In the genomic region with DNA sequence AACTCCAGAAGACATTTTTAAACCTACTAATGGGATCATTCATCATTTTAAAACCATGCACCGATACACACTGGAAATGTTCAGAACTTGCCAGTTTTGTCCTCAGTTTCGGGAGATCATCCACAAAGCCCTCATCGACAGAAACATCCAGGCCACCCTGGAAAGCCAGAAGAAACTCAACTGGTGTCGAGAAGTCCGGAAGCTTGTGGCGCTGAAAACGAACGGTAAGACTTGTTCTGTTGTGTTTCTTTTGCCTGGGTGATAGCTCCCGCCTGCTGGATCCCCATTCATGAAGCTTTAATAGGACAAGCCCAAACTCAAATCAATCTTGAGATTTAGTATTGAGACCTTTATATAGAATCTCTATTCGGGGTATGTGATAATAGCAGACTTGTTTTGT, we compare ENCODE assay signal across 9 cellular contexts. TPM values are rescaled to one million over a fixed set of nuclear protein-coding genes. Genes with fewer than 3 reads are reported as not detected.
DNase-seq lines count a peak whose midpoint lies in the region; ATAC-seq and TF ChIP-seq lines count a peak whose summit lies in the region.
"Had no signal": no experiment of that assay in that cellular context is flagged by ENCODE, and none has a peak within 500 bp of the region (broad histone marks: within the 10 kb centered on the region; RNA-seq: fewer than 3 reads in every experiment).

No MANE protein-coding gene starts in this region.

- H3K4me3 Mint-ChIP-seq in stimulated activated naive CD8-positive, alpha-beta T cell treated with anti-CD3 and anti-CD28 coated beads, Interleukin-15, Interleukin-2, amounts not matched to agents 100 ng/mL and 50 ng/mL, for 24 hours = peak overlapping the region; percentile 95

- H3K27ac ChIP-seq in breast epithelium = peak overlapping the region; percentile 49 to 66
- H3K27ac ChIP-seq in muscle layer of duodenum (ENCODE audit: low read length) = peak overlapping the region; percentile 22
- H3K27ac ChIP-seq: C4-2B had no signal

- H3K4me3 ChIP-seq in breast epithelium (peak overlapping the region; percentile 23 to 85 (median 32)), muscle layer of duodenum (ENCODE audit: low read depth in 1 of 2, low read length in 2 of 2) (peak overlapping the region; percentile 34 to 86)

- no peak for DNase-seq in stimulated activated naive CD8-positive, alpha-beta T cell treated with anti-CD3 and anti-CD28 coated beads, Interleukin-15, Interleukin-2, amounts not matched to agents 100 U/mL and 50 U/mL, for 24 hours
- no peak for DNase-seq in breast epithelium (ENCODE audit: low spot score in 2 of 2)
- DNase-seq in SW 1271 (lab: John Stamatoyannopoulos, UW) = no peak

- no peaks in the 10 kb centered on the region for H3K27me3 ChIP-seq in breast epithelium
- no peaks in the 10 kb centered on the region for H3K27me3 ChIP-seq in muscle layer of duodenum (ENCODE audit: low read depth, low read length)

- H3K4me1 ChIP-seq in breast epithelium (no peaks in the 10 kb centered on the region), muscle layer of duodenum (ENCODE audit: control insufficient read depth in 1 of 2, insufficient read depth in 2 of 2, low read length in 2 of 2) (peaks cover 7 to 42% of the 10 kb centered on the region in 2 donors)

- intact Hi-C loops in breast epithelium (cut with DNase I; ENCODE audit: low total_unique reads) = no loop called here

- no peaks in the 10 kb centered on the region for H3K27me3 Mint-ChIP-seq in stimulated activated naive CD8-positive, alpha-beta T cell treated with anti-CD3 and anti-CD28 coated beads, Interleukin-15, Interleukin-2, amounts not matched to agents 100 ng/mL and 50 ng/mL, for 24 hours

- peaks cover 69% of the 10 kb centered on the region for H3K4me1 Mint-ChIP-seq in stimulated activated naive CD8-positive, alpha-beta T cell treated with anti-CD3 and anti-CD28 coated beads, Interleukin-15, Interleukin-2, amounts not matched to agents 100 ng/mL and 50 ng/mL, for 24 hours (ENCODE audit: low read depth)

- no peaks in the 10 kb centered on the region for H3K36me3 ChIP-seq in breast epithelium
- H3K36me3 ChIP-seq in muscle layer of duodenum (ENCODE audit: control insufficient read depth in 1 of 2, insufficient read depth in 2 of 2, low read length in 2 of 2) = peaks cover 16 to 38% of the 10 kb centered on the region in 2 donors

- no peak for TF ChIP-seq CTCF in breast epithelium (IDR thresholded peaks at IDR 0.05)

- peaks cover 88% of the 10 kb centered on the region for H3K36me3 Mint-ChIP-seq in stimulated activated naive CD8-positive, alpha-beta T cell treated with anti-CD3 and anti-CD28 coated beads, Interleukin-15, Interleukin-2, amounts not matched to agents 100 ng/mL and 50 ng/mL, for 24 hours (ENCODE audit: low read depth)

- H3K9me3 ChIP-seq in breast epithelium (no peaks in the 10 kb centered on the region), muscle layer of duodenum (ENCODE audit: control insufficient read depth in 1 of 2, low read length in 2 of 2) (no peaks in the 10 kb centered on the region)

- no peak for ATAC-seq in stimulated activated naive CD8-positive, alpha-beta T cell treated with anti-CD3 and anti-CD28 coated beads, Interleukin-15, Interleukin-2, amounts not matched to agents 100 U/mL and 50 U/mL, for 24 hours
- ATAC-seq in HG02840 (IDR thresholded peaks at IDR 0.05; ENCODE audit: low FRiP score, unreplicated experiment) (no peak), GM19455 (IDR thresholded peaks at IDR 0.05; ENCODE audit: unreplicated experiment) (no peak), HG03175 (IDR thresholded peaks at IDR 0.05; ENCODE audit: unreplicated experiment) (no peak)

- TF ChIP-seq POLR2A in breast epithelium (IDR thresholded peaks at IDR 0.05) = no peak

- H3K9me3 Mint-ChIP-seq in stimulated activated naive CD8-positive, alpha-beta T cell treated with anti-CD3 and anti-CD28 coated beads, Interleukin-15, Interleukin-2, amounts not matched to agents 100 ng/mL and 50 ng/mL, for 24 hours = no peaks in the 10 kb centered on the region

- peak overlapping the region; percentile 88 for H3K27ac Mint-ChIP-seq in stimulated activated naive CD8-positive, alpha-beta T cell treated with anti-CD3 and anti-CD28 coated beads, Interleukin-15, Interleukin-2, amounts not matched to agents 100 ng/mL and 50 ng/mL, for 24 hours

RNA-seq across cellular contexts. Expression of a gene that starts 4.2 kb away (rescaled TPM):
- total RNA-seq in breast epithelium = 10 to 100 TPM; 21.3 to 50.5 (median 25.9) TPM
